Comparison of ENCODE assay signal across 8 cellular contexts in the genomic region with DNA sequence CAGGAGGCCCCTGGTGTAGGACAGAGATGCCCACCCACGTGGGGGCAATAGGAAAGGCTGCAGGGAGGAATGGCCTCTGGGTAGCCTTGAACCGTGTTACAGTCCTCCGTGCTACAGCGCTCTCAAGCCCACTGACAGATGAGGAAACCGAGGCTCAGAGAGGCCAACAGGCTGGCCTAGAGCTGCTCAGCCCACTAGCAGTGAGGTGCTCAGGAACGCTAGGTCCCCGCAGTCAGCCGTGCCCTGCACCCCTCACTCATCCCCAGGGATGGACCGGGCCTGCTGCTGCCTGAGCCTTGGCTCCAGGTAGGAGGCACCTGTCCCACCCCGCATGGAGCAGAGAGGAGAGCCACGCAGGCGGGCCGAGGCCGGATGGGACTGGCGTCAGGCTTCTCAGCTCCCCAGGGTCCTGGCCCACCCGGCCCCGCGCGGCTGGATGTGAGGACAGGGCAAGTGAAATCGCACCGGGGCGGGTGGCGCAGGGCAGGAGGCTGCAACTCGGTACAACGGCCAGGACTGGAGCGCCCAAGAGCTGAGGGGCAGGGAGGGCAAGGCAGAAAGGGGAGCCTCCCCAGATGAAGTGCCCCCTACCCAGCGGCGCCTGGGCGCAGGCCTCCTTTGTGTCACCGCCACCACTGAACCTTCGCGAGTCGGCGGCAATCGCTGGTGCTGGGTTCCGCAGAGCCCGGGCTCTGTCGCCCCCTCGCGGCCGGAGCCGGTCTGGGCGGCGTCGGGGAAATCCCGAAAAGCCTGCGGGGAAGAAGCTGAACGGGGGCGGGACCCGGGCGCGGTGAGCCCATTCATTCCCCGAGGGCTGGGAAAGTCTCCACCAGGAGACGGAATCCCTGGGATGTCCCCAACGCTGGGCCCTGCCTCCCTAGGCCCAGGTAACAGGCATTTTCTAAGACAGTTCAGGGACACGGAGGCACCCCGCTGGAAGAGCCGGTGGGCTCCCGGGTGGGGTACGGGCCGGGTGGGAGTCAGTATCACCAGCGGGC. TPM values are rescaled to one million over a fixed set of nuclear protein-coding genes. Genes with fewer than 3 reads are reported as not detected.
DNase-seq lines count a peak whose midpoint lies in the region; ATAC-seq and TF ChIP-seq lines count a peak whose summit lies in the region.

No MANE protein-coding gene starts in this region.

- no peaks in the 10 kb centered on the region for H3K27me3 ChIP-seq in kidney epithelial cell (ENCODE audit: control insufficient read depth, insufficient read depth, low read length)

- in situ Hi-C loops in T47D (cut with HindIII; ENCODE audit: low pct_unique_long_range_greater_than_20kb, low sequenced_read_pairs), result no loop called here

- H3K4me3 ChIP-seq in WI38 (ENCODE audit: low read depth, low read length) (no peak overlapping the region), kidney epithelial cell (ENCODE audit: low read depth, low read length) (no peak overlapping the region)

- no peaks in the 10 kb centered on the region for H3K36me3 ChIP-seq in kidney epithelial cell (ENCODE audit: control insufficient read depth, insufficient read depth, low read length)

- peak; percentile 38 for ATAC-seq in GM21825 (IDR thresholded peaks at IDR 0.05; ENCODE audit: unreplicated experiment)
- no peak for ATAC-seq in GM18858 (IDR thresholded peaks at IDR 0.05; ENCODE audit: unreplicated experiment)

- peak; percentile 69 for DNase-seq in Ammon's horn (ENCODE audit: low spot score)
- DNase-seq in NCI-H2171 (lab: John Stamatoyannopoulos, UW), result peak; percentile 70
- DNase-seq in T47D (ENCODE audit: low read depth in 1 of 2, low spot score in 1 of 2), result peak; percentile 75 to 77
- no peak for DNase-seq in kidney epithelial cell (ENCODE audit: low read depth)
- DNase-seq in stimulated activated CD4-positive, alpha-beta T cell treated with anti-CD3 and anti-CD28 coated beads, Interleukin-2, amount 100 ng/mL, for 24 hours, result peak; percentile 90 to 92

- TF ChIP-seq CTCF in WI38 (IDR thresholded peaks at IDR 0.05; ENCODE audit: low read depth, low read length), result peak; percentile 90
- peak; percentile 97 for TF ChIP-seq CTCF in kidney epithelial cell (IDR thresholded peaks at IDR 0.05; ENCODE audit: insufficient read depth, low read length, poor library complexity, severe bottlenecking)

RNA-seq across cellular contexts. Expression of a gene that starts 8.4 kb away (rescaled TPM):
- 22.4 and 28.4 TPM in 2 replicates for total RNA-seq in kidney epithelial cell

RNA-seq across cellular contexts. Expression of a gene that starts 10.5 kb away (rescaled TPM):
- total RNA-seq in kidney epithelial cell, result 0.54 and 2.3 TPM in 2 replicates

RNA-seq across cellular contexts. Expression of a gene that starts 44.9 kb away (rescaled TPM):
- total RNA-seq in kidney epithelial cell, result 606 and 627 TPM in 2 replicates
